Comparison of ENCODE assay signal across 17 cellular contexts in genomic region chr1:183909672-183910071, GRCh38.
DNase-seq lines count a peak whose midpoint lies in the region; ATAC-seq, FAIRE-seq and TF ChIP-seq lines count a peak whose summit lies in the region.
"Had no signal": no experiment of that assay in that cellular context is flagged by ENCODE, and none has a peak within 500 bp of the region (broad histone marks: within the 10 kb centered on the region; RNA-seq: fewer than 3 reads in every experiment).

No MANE protein-coding gene starts in this region.

- H3K9me1 ChIP-seq in endothelial cell of umbilical vein (replicated peaks; ENCODE audit: control insufficient read depth, extremely low read depth, insufficient read depth, low read length) = no peaks in the 10 kb centered on the region

- DNase-seq in left ventricle myocardium inferior (no peak), heart left ventricle (no peak), endothelial cell of umbilical vein (ENCODE audit: low read depth, low spot score) (no peak), lower lobe of right lung (no peak), brain microvascular endothelial cell (no peak)
- DNase-seq: DMS 273 treated with DMSO at 0.1 percent for 48 hours, GDM1, HCEC 1CT, NCI-H187, NCI-H345, NCI-H526 treated with DMSO at 0.1 percent for 48 hours, SHP77 had no signal

- CTCF ChIA-PET in endothelial cell of umbilical vein (lab: Charles Lee) = interaction anchor here (1.1 kb wide), 1 partner anchor 225 kb away, joined by 3 read pairs; no protein-coding TSS in a partner anchor

- ATAC-seq in heart left ventricle (no peak), lower lobe of right lung (no peak), HG03432 (IDR thresholded peaks at IDR 0.05; ENCODE audit: unreplicated experiment) (no peak)
- no peak for ATAC-seq in stimulated activated memory B cell treated with anti-CD40 and anti-IgM and Interleukin-4, amounts not matched to agents 10 μg/mL and 1 μg/mL and 100 μg/mL, for 72 hours

- TF ChIP-seq POLR2A in heart left ventricle (IDR thresholded peaks at IDR 0.05) (no peak), endothelial cell of umbilical vein (IDR thresholded peaks at IDR 0.05; ENCODE audit: low read depth, low read length) (no peak)

- POLR2A ChIA-PET in endothelial cell of umbilical vein (lab: Charles Lee) = no interaction called here

- intact Hi-C loops in left ventricle myocardium inferior (cut with micrococcal nuclease) = no loop called here
- intact Hi-C loops in heart left ventricle (cut with DNase I) = loop anchor here in 6 of 10 donors (5.0 to 10.0 kb wide), 3 partner anchors 92 to 225 kb away; partner anchors contain the start of gene RGL1 (in 1 of the 6)
- intact Hi-C loops in endothelial cell of umbilical vein (cut with micrococcal nuclease) = no loop called here
- intact Hi-C loops in lower lobe of right lung (cut with DNase I) = no loop called here

- in situ Hi-C loops in brain microvascular endothelial cell (cut with HindIII; ENCODE audit: low pct_ligation_motif_present, low sequenced_read_pairs) = no loop called here

- peak; percentile 24 for FAIRE-seq in endothelial cell of umbilical vein (lab: Jason Lieb, UNC)
- FAIRE-seq: A204.1 had no signal

- H3K27me3 Mint-ChIP-seq in stimulated activated memory B cell treated with anti-CD40 and anti-IgM and Interleukin-4, amounts not matched to agents 10 μg/mL and 1 μg/mL and 100 μg/mL, for 72 hours = no peaks in the 10 kb centered on the region

- no peaks in the 10 kb centered on the region for H3K9me3 ChIP-seq in left ventricle myocardium inferior (replicated peaks)
- H3K9me3 ChIP-seq in heart left ventricle = no peaks in the 10 kb centered on the region
- H3K9me3 ChIP-seq in OCI-LY3 (ENCODE audit: insufficient read depth, low read length) = no peaks in the 10 kb centered on the region
- no peaks in the 10 kb centered on the region for H3K9me3 ChIP-seq in endothelial cell of umbilical vein (replicated peaks; ENCODE audit: control insufficient read depth, insufficient read depth, low read length)
- H3K9me3 ChIP-seq in lower lobe of right lung = no peaks in the 10 kb centered on the region

- H3K27ac ChIP-seq in left ventricle myocardium inferior (replicated peaks) (peak overlapping the region; percentile 47), heart left ventricle (peak overlapping the region in 1 of 12 donors; percentile 83), OCI-LY3 (ENCODE audit: low read length) (peak overlapping the region; percentile 86), endothelial cell of umbilical vein (ENCODE audit: insufficient read depth, low read depth, low read length) (no peak overlapping the region), lower lobe of right lung (no peak overlapping the region), brain microvascular endothelial cell (no peak overlapping the region)

- H4K20me1 ChIP-seq in OCI-LY3 (ENCODE audit: insufficient read depth, low read length) (peaks cover 4% of the 10 kb centered on the region; the same call in 1 of the 2 replicates), endothelial cell of umbilical vein (replicated peaks; ENCODE audit: control insufficient read depth, extremely low read depth, insufficient read depth, low read length) (no peaks in the 10 kb centered on the region)

- peaks cover 44% of the 10 kb centered on the region for H3K36me3 Mint-ChIP-seq in stimulated activated memory B cell treated with anti-CD40 and anti-IgM and Interleukin-4, amounts not matched to agents 10 μg/mL and 1 μg/mL and 100 μg/mL, for 72 hours

- no peak overlapping the region for H3K4me3 Mint-ChIP-seq in stimulated activated memory B cell treated with anti-CD40 and anti-IgM and Interleukin-4, amounts not matched to agents 10 μg/mL and 1 μg/mL and 100 μg/mL, for 72 hours
- H3K4me3 Mint-ChIP-seq: CD14-positive monocyte had no signal

- H3K9me3 Mint-ChIP-seq in stimulated activated memory B cell treated with anti-CD40 and anti-IgM and Interleukin-4, amounts not matched to agents 10 μg/mL and 1 μg/mL and 100 μg/mL, for 72 hours = no peaks in the 10 kb centered on the region
- H3K9me3 Mint-ChIP-seq: CD14-positive monocyte had no signal

- TF ChIP-seq CTCF in left ventricle myocardium inferior (IDR thresholded peaks at IDR 0.05; ENCODE audit: borderline replicate concordance) (no peak), heart left ventricle (IDR thresholded peaks at IDR 0.05) (no peak), OCI-LY3 (IDR thresholded peaks at IDR 0.05; ENCODE audit: low read depth, low read length) (no peak), endothelial cell of umbilical vein (IDR thresholded peaks at IDR 0.05; ENCODE audit: extremely low read depth in 1 of 2, insufficient read depth in 1 of 2, low read depth in 1 of 2, low read length in 2 of 2) (no peak), lower lobe of right lung (IDR thresholded peaks at IDR 0.05) (no peak), brain microvascular endothelial cell (IDR thresholded peaks at IDR 0.05; ENCODE audit: low read depth, low read length, missing control alignments) (no peak)

- H2AFZ ChIP-seq in OCI-LY3 (ENCODE audit: low read depth, low read length) (no peak overlapping the region), endothelial cell of umbilical vein (ENCODE audit: low read depth, low read length) (no peak overlapping the region)

- dilution Hi-C loops in endothelial cell of umbilical vein (cut with MboI; ENCODE audit: extremely low pct_ligation_motif_present, low sequenced_read_pairs) = no loop called here

- H3K9ac ChIP-seq in OCI-LY3 (ENCODE audit: low read length) (no peak overlapping the region; the same call in 1 of the 2 replicates), endothelial cell of umbilical vein (replicated peaks; ENCODE audit: extremely low read depth, insufficient read depth, low read length) (no peak overlapping the region)

- H3K4me3 ChIP-seq in left ventricle myocardium inferior = no peak overlapping the region
- H3K4me3 ChIP-seq in heart left ventricle = no peak overlapping the region
- H3K4me3 ChIP-seq in OCI-LY3 (ENCODE audit: low read length) = no peak overlapping the region
- H3K4me3 ChIP-seq in endothelial cell of umbilical vein (replicated peaks in 1 of 3; ENCODE audit: insufficient read depth in 1 of 3, low read depth in 1 of 3, low read length in 3 of 3) = no peak overlapping the region
- no peak overlapping the region for H3K4me3 ChIP-seq in lower lobe of right lung
- H3K4me3 ChIP-seq in brain microvascular endothelial cell (ENCODE audit: low read depth, low read length) = no peak overlapping the region

- H3K4me1 ChIP-seq in left ventricle myocardium inferior (peaks cover 27% of the 10 kb centered on the region), heart left ventricle (peaks cover 0 to 49% (median 4%) of the 10 kb centered on the region in 12 donors), OCI-LY3 (ENCODE audit: low read length) (peaks cover 50% of the 10 kb centered on the region), endothelial cell of umbilical vein (ENCODE audit: control insufficient read depth, extremely low read depth, insufficient read depth, low read length) (peaks cover 14% of the 10 kb centered on the region), lower lobe of right lung (peaks cover 17% of the 10 kb centered on the region)

- peaks cover 86% of the 10 kb centered on the region for H3K36me3 ChIP-seq in left ventricle myocardium inferior
- peaks cover 0 to 100% (median 94%) of the 10 kb centered on the region in 9 donors for H3K36me3 ChIP-seq in heart left ventricle
- H3K36me3 ChIP-seq in OCI-LY3 (replicated peaks; ENCODE audit: low read depth, low read length) = peaks cover 7% of the 10 kb centered on the region
- peaks cover 23 to 28% of the 10 kb centered on the region in 2 experiments for H3K36me3 ChIP-seq in endothelial cell of umbilical vein (ENCODE audit: control insufficient read depth in 2 of 2, extremely low read depth in 1 of 2, insufficient read depth in 2 of 2, low read length in 2 of 2)
- peaks cover 83% of the 10 kb centered on the region for H3K36me3 ChIP-seq in lower lobe of right lung
- peaks cover 32% of the 10 kb centered on the region for H3K36me3 ChIP-seq in brain microvascular endothelial cell (replicated peaks)

- H3K4me1 Mint-ChIP-seq in stimulated activated memory B cell treated with anti-CD40 and anti-IgM and Interleukin-4, amounts not matched to agents 10 μg/mL and 1 μg/mL and 100 μg/mL, for 72 hours = peaks cover 38% of the 10 kb centered on the region

- H3K27ac Mint-ChIP-seq in stimulated activated memory B cell treated with anti-CD40 and anti-IgM and Interleukin-4, amounts not matched to agents 10 μg/mL and 1 μg/mL and 100 μg/mL, for 72 hours = peak overlapping the region; percentile 86

- no TSS peak for BruUV-seq in endothelial cell of umbilical vein (replicated peaks; lab: Mats Ljungman, UMichigan)

- 93 to 97% (median 95%) methylated on average over 7 of the region's 7 CpGs for WGBS in heart left ventricle, 4 donors

- H3K79me2 ChIP-seq in OCI-LY3 (ENCODE audit: low read length) (no peaks in the 10 kb centered on the region), endothelial cell of umbilical vein (ENCODE audit: control insufficient read depth, insufficient read depth, low read length) (no peaks in the 10 kb centered on the region)

- H3K27me3 ChIP-seq in left ventricle myocardium inferior (ENCODE audit: low read depth) = no peaks in the 10 kb centered on the region
- no peaks in the 10 kb centered on the region for H3K27me3 ChIP-seq in heart left ventricle
- peaks cover 15% of the 10 kb centered on the region for H3K27me3 ChIP-seq in OCI-LY3 (ENCODE audit: low read depth, low read length)
- no peaks in the 10 kb centered on the region for H3K27me3 ChIP-seq in endothelial cell of umbilical vein (ENCODE audit: control insufficient read depth in 2 of 2, insufficient read depth in 2 of 2, low read length in 2 of 2)
- H3K27me3 ChIP-seq in lower lobe of right lung (ENCODE audit: low read depth) = no peaks in the 10 kb centered on the region
- H3K27me3 ChIP-seq in brain microvascular endothelial cell (replicated peaks) = no peaks in the 10 kb centered on the region

- H3K4me2 ChIP-seq in OCI-LY3 (ENCODE audit: low read length) (peak overlapping the region; percentile 78; the same call in 1 of the 2 replicates), endothelial cell of umbilical vein (ENCODE audit: insufficient read depth, low read length) (no peak overlapping the region)

TF ChIP-seq in endothelial cell of umbilical vein, 7 proteins besides CTCF, POLR2A, EP300 and RAD21:
- TF ChIP-seq JUN (IDR thresholded peaks at IDR 0.05; ENCODE audit: borderline replicate concordance, insufficient read depth, insufficient read length, low read depth) = no peak
- no peak for TF ChIP-seq POLR2AphosphoS5 (IDR thresholded peaks at IDR 0.05; ENCODE audit: insufficient read depth, low read depth, low read length)
- TF ChIP-seq MAX (IDR thresholded peaks at IDR 0.05; ENCODE audit: insufficient read depth, insufficient read length) = no peak
- TF ChIP-seq GATA2 (IDR thresholded peaks at IDR 0.05; ENCODE audit: insufficient read depth, insufficient read length, low read depth, low read length) = no peak
- TF ChIP-seq FOS (IDR thresholded peaks at IDR 0.05; ENCODE audit: borderline replicate concordance, insufficient read depth, low read length) = no peak

Comparison
In these comparisons a context has a peak if more than half of its experiments do, and no peak if none do; other contexts are left out.
1. intact Hi-C loops: an anchor here in heart left ventricle (5.0 to 10.0 kb wide); none called in left ventricle myocardium inferior, endothelial cell of umbilical vein and lower lobe of right lung.
2. H3K27ac ChIP-seq: peak in left ventricle myocardium inferior (single experiment) and OCI-LY3 (single experiment); none in endothelial cell of umbilical vein (single experiment), lower lobe of right lung (single experiment) and brain microvascular endothelial cell (single experiment).